Comparison of ENCODE assay signal across 1 cellular context in genomic region chr13:40345654-40346372, GRCh38.
TF ChIP-seq lines count a peak whose summit lies in the region.

No MANE protein-coding gene starts in this region.

TF ChIP-seq in HepG2, 621 proteins besides CTCF, POLR2A, EP300 and RAD21 (continued from another document and continues in another):
- TF ChIP-seq ZNF562 (CRISPR knock-in tag; IDR thresholded peaks at IDR 0.05; ENCODE audit: borderline replicate concordance) (no peak), PAX8 (CRISPR knock-in tag; IDR thresholded peaks at IDR 0.05; ENCODE audit: borderline replicate concordance) (no peak), HES4 (CRISPR knock-in tag; IDR thresholded peaks at IDR 0.05; ENCODE audit: borderline replicate concordance) (no peak), ARID5B (CRISPR knock-in tag; IDR thresholded peaks at IDR 0.05) (peak; percentile 69), ZNF263 (CRISPR knock-in tag; IDR thresholded peaks at IDR 0.05) (peak; percentile 77; the same call in 1 of the 2 replicates), ZSCAN21 (CRISPR knock-in tag; IDR thresholded peaks at IDR 0.05; ENCODE audit: borderline replicate concordance) (no peak), RARA (CRISPR knock-in tag; IDR thresholded peaks at IDR 0.05) (peak; percentile 74), ZNF761 (CRISPR knock-in tag; conservative IDR thresholded peaks at IDR 0.05) (0 out of 2 replicates have a peak, but pooled peaks have one; percentile 63), CHD4 (IDR thresholded peaks at IDR 0.05; ENCODE audit: borderline replicate concordance, low read length) (no peak; the same call in 1 of the 2 replicates), ZNF644 (CRISPR knock-in tag; IDR thresholded peaks at IDR 0.05; ENCODE audit: low read depth) (peak; percentile 73; the same call in 1 of the 2 replicates), ETV6 (CRISPR knock-in tag; conservative IDR thresholded peaks at IDR 0.05) (no peak), ZNF281 (CRISPR knock-in tag; IDR thresholded peaks at IDR 0.05; ENCODE audit: borderline replicate concordance) (peak; percentile 82; the same call in 1 of the 2 replicates), ZBTB43 (CRISPR knock-in tag; conservative IDR thresholded peaks at IDR 0.05) (peak; percentile 60; the same call in 1 of the 2 replicates), AHDC1 (CRISPR knock-in tag; IDR thresholded peaks at IDR 0.05; ENCODE audit: borderline replicate concordance) (peak; percentile 30; the same call in 1 of the 2 replicates), ZNF264 (CRISPR knock-in tag; IDR thresholded peaks at IDR 0.05) (0 out of 2 replicates have a peak, but pooled peaks have one; percentile 35), PPARG (CRISPR knock-in tag; conservative IDR thresholded peaks at IDR 0.05) (0 out of 2 replicates have a peak, but pooled peaks have one; percentile 39), ZNF776 (CRISPR knock-in tag; IDR thresholded peaks at IDR 0.05) (no peak), ZNF563 (CRISPR knock-in tag; IDR thresholded peaks at IDR 0.05) (0 out of 2 replicates have a peak, but pooled peaks have one; percentile 31), BCL6 (CRISPR knock-in tag; IDR thresholded peaks at IDR 0.05) (0 out of 2 replicates have a peak, but pooled peaks have one; percentile 37), HNF4A (CRISPR knock-in tag; IDR thresholded peaks at IDR 0.05) (peak; percentile 75), THAP11 (CRISPR knock-in tag; IDR thresholded peaks at IDR 0.05) (peak; percentile 17; the same call in 1 of the 2 replicates), ZNF710 (CRISPR knock-in tag; IDR thresholded peaks at IDR 0.05; ENCODE audit: borderline replicate concordance) (0 out of 2 replicates have a peak, but pooled peaks have one; percentile 45), HMG20A (CRISPR knock-in tag; IDR thresholded peaks at IDR 0.05; ENCODE audit: borderline replicate concordance) (peak; percentile 47; the same call in 1 of the 2 replicates), SP1 (IDR thresholded peaks at IDR 0.05) (no peak), SP1 (CRISPR knock-in tag; IDR thresholded peaks at IDR 0.05) (no peak), RNF2 (conservative IDR thresholded peaks at IDR 0.05; ENCODE audit: low read depth) (no peak), FOSL2 (CRISPR knock-in tag; IDR thresholded peaks at IDR 0.05) (peak; percentile 19; the same call in 1 of the 2 replicates), ZNF12 (CRISPR knock-in tag; IDR thresholded peaks at IDR 0.05) (peak; percentile 56; the same call in 1 of the 2 replicates), THAP7 (CRISPR knock-in tag; IDR thresholded peaks at IDR 0.05) (no peak), ZFP90 (CRISPR knock-in tag; IDR thresholded peaks at IDR 0.05; ENCODE audit: borderline replicate concordance) (0 out of 2 replicates have a peak, but pooled peaks have one; percentile 37), ZNF274 (CRISPR knock-in tag; IDR thresholded peaks at IDR 0.05) (no peak), SMARCE1 (IDR thresholded peaks at IDR 0.05; ENCODE audit: borderline replicate concordance) (no peak), ZGPAT (CRISPR knock-in tag; IDR thresholded peaks at IDR 0.05) (peak; percentile 47), TCF7 (IDR thresholded peaks at IDR 0.05; ENCODE audit: low read depth) (peak; percentile 17; the same call in 1 of the 2 replicates), ZBTB21 (CRISPR knock-in tag; IDR thresholded peaks at IDR 0.05) (no peak), RCOR2 (CRISPR knock-in tag; IDR thresholded peaks at IDR 0.05) (0 out of 2 replicates have a peak, but pooled peaks have one; percentile 16), GFI1 (CRISPR knock-in tag; IDR thresholded peaks at IDR 0.05; ENCODE audit: borderline replicate concordance) (peak; percentile 66; the same call in 1 of the 2 replicates), GTF3A (CRISPR knock-in tag; conservative IDR thresholded peaks at IDR 0.05) (0 out of 2 replicates have a peak, but pooled peaks have one; percentile 36)
